Comparison of ENCODE assay signal across 9 cellular contexts in genomic region chr4:78954048-78954666, GRCh38. TPM values are rescaled to one million over a fixed set of nuclear protein-coding genes. Genes with fewer than 3 reads are reported as not detected.
DNase-seq lines count a peak whose midpoint lies in the region; ATAC-seq and TF ChIP-seq lines count a peak whose summit lies in the region.
"Had no signal": no experiment of that assay in that cellular context is flagged by ENCODE, and none has a peak within 500 bp of the region (broad histone marks: within the 10 kb centered on the region; RNA-seq: fewer than 3 reads in every experiment).

No MANE protein-coding gene starts in this region.

- ATAC-seq in gastroesophageal sphincter (no peak), GM21515 (IDR thresholded peaks at IDR 0.05; ENCODE audit: unreplicated experiment) (no peak), GM21723 (IDR thresholded peaks at IDR 0.05; ENCODE audit: unreplicated experiment) (no peak)

- H3K27me3 ChIP-seq in gastroesophageal sphincter, result no peaks in the 10 kb centered on the region

- intact Hi-C loops in head of caudate nucleus (cut with DNase I), result loop anchor here (10.0 kb wide), 1 partner anchor 1261 kb away; no protein-coding TSS in a partner anchor

- TF ChIP-seq CTCF in gastroesophageal sphincter (IDR thresholded peaks at IDR 0.05), result peak; percentile 9 to 64 (median 47)

- WGBS in gastroesophageal sphincter (ENCODE audit: low coverage in 1 of 2), 2 donors, result 34 to 69% methylated on average over 6 to 7 of the region's 7 CpGs

- no peak for TF ChIP-seq POLR2A in gastroesophageal sphincter (IDR thresholded peaks at IDR 0.05)

- TF ChIP-seq EP300 in gastroesophageal sphincter (IDR thresholded peaks at IDR 0.05), result no peak

- H3K36me3 ChIP-seq in gastroesophageal sphincter, result no peaks in the 10 kb centered on the region

- peaks cover 0 to 23% (median 0%) of the 10 kb centered on the region in 3 donors for H3K4me1 ChIP-seq in gastroesophageal sphincter

- no peak overlapping the region for H3K4me3 ChIP-seq in gastroesophageal sphincter

- no peaks in the 10 kb centered on the region for H3K9me3 ChIP-seq in gastroesophageal sphincter

- H3K27ac ChIP-seq in gastroesophageal sphincter, result peak overlapping the region; percentile 7 to 67 (median 40)
- H3K27ac ChIP-seq: epithelial cell of prostate had no signal

- DNase-seq in COR-L47 (lab: John Stamatoyannopoulos, UW) (peak; percentile 57), H4 (ENCODE audit: low spot score) (peak; percentile 44), OCI-M1 (lab: John Stamatoyannopoulos, UW) (peak; percentile 68), head of caudate nucleus (no peak), NCI-H226 (no peak)

RNA-seq across cellular contexts. Expression of gene PAQR3, which starts 14.9 kb away (rescaled TPM):
- total RNA-seq in H4 (2014; rRNA removed; shearing (Covaris generic)), result 13.9 and 22.5 TPM in 2 replicates
- 10 to 100 TPM; 22.8 to 76.0 (median 48.0) TPM for total RNA-seq in gastroesophageal sphincter

Comparison
In these comparisons a context has a peak if more than half of its experiments do, and no peak if none do; other contexts are left out.
1. DNase-seq: peak in COR-L47 (single experiment), H4 (single experiment) and OCI-M1 (single experiment); none in head of caudate nucleus (0 of 42) and NCI-H226 (single experiment).